ENCODE assay signal across 18 cellular contexts in genomic region chr3:136914739-136915138, GRCh38. TPM values are rescaled to one million over a fixed set of nuclear protein-coding genes. Genes with fewer than 3 reads are reported as not detected.
DNase-seq lines count a peak whose midpoint lies in the region; ATAC-seq and TF ChIP-seq lines count a peak whose summit lies in the region.
"Had no signal": no experiment of that assay in that cellular context is flagged by ENCODE, and none has a peak within 500 bp of the region (broad histone marks: within the 10 kb centered on the region; RNA-seq: fewer than 3 reads in every experiment).

No MANE protein-coding gene starts in this region.

- no peak overlapping the region for H3K4me3 Mint-ChIP-seq in activated naive CD8-positive, alpha-beta T cell
- no peak overlapping the region for H3K4me3 Mint-ChIP-seq in activated naive CD8-positive, alpha-beta T cell treated with anti-CD3 and anti-CD28 coated beads, Interleukin-2, amount 50 U/mL, for 24 hours

- peaks cover 85% of the 10 kb centered on the region for H3K4me1 Mint-ChIP-seq in activated naive CD8-positive, alpha-beta T cell (ENCODE audit: low read depth)
- peaks cover 66% of the 10 kb centered on the region for H3K4me1 Mint-ChIP-seq in activated naive CD8-positive, alpha-beta T cell treated with anti-CD3 and anti-CD28 coated beads, Interleukin-2, amount 50 U/mL, for 24 hours

- H3K4me1 ChIP-seq in breast epithelium, result no peaks in the 10 kb centered on the region
- H3K4me1 ChIP-seq: A549 had no signal

- no peak for TF ChIP-seq CTCF in breast epithelium (IDR thresholded peaks at IDR 0.05)

- no peak for TF ChIP-seq POLR2A in breast epithelium (IDR thresholded peaks at IDR 0.05)

- peak overlapping the region; percentile 8 for H3K27ac Mint-ChIP-seq in activated naive CD8-positive, alpha-beta T cell
- H3K27ac Mint-ChIP-seq in activated naive CD8-positive, alpha-beta T cell treated with anti-CD3 and anti-CD28 coated beads, Interleukin-2, amount 50 U/mL, for 24 hours, result no peak overlapping the region

- no peaks in the 10 kb centered on the region for H3K27me3 Mint-ChIP-seq in activated naive CD8-positive, alpha-beta T cell
- no peaks in the 10 kb centered on the region for H3K27me3 Mint-ChIP-seq in activated naive CD8-positive, alpha-beta T cell treated with anti-CD3 and anti-CD28 coated beads, Interleukin-2, amount 50 U/mL, for 24 hours

- peaks cover 0 to 17% of the 10 kb centered on the region in 2 donors for H3K9me3 ChIP-seq in breast epithelium
- H3K9me3 ChIP-seq: HAP-1 had no signal

- H3K27me3 ChIP-seq in breast epithelium, result no peaks in the 10 kb centered on the region
- H3K27me3 ChIP-seq: MG63 had no signal

- H3K27ac ChIP-seq in breast epithelium, result no peak overlapping the region
- H3K27ac ChIP-seq: A549, C4-2B had no signal

- no peak for ATAC-seq in activated naive CD8-positive, alpha-beta T cell treated with anti-CD3 and anti-CD28 coated beads, Interleukin-2, amount 50 U/mL, for 24 hours
- ATAC-seq in HG02571 (IDR thresholded peaks at IDR 0.05; ENCODE audit: unreplicated experiment), result no peak
- ATAC-seq: A549 had no signal

- intact Hi-C loops in breast epithelium (cut with DNase I; ENCODE audit: low total_unique reads), result no loop called here

- no peaks in the 10 kb centered on the region for H3K9me3 Mint-ChIP-seq in activated naive CD8-positive, alpha-beta T cell (ENCODE audit: low read depth)
- no peaks in the 10 kb centered on the region for H3K9me3 Mint-ChIP-seq in activated naive CD8-positive, alpha-beta T cell treated with anti-CD3 and anti-CD28 coated beads, Interleukin-2, amount 50 U/mL, for 24 hours

- no peak overlapping the region for H3K4me3 ChIP-seq in breast epithelium
- H3K4me3 ChIP-seq: A549, HAP-1, MG63 had no signal

- DNase-seq in activated naive CD8-positive, alpha-beta T cell treated with anti-CD3 and anti-CD28 coated beads, Interleukin-2, amount 50 U/mL, for 24 hours, result no peak
- DNase-seq in NCI-H226 (peak; percentile 5), left kidney (ENCODE audit: low read depth, low spot score) (peak; percentile 18), CD1c-positive myeloid dendritic cell (ENCODE audit: extremely low spot score) (no peak), NCI-H1436 treated with DMSO at 0.1 percent for 48 hours (lab: John Stamatoyannopoulos, UW) (no peak), breast epithelium (ENCODE audit: low spot score in 2 of 2) (no peak)
- DNase-seq: Calu3, DMS79, MG63, NCI-H1417, NCI-H1930, NCI-H524, SHP77 treated with DMSO at 0.1 percent for 48 hours had no signal

- H3K36me3 ChIP-seq in breast epithelium, result no peaks in the 10 kb centered on the region
- H3K36me3 ChIP-seq: HAP-1 had no signal

- H3K36me3 Mint-ChIP-seq in activated naive CD8-positive, alpha-beta T cell, result peaks cover 15% of the 10 kb centered on the region
- H3K36me3 Mint-ChIP-seq in activated naive CD8-positive, alpha-beta T cell treated with anti-CD3 and anti-CD28 coated beads, Interleukin-2, amount 50 U/mL, for 24 hours (ENCODE audit: low read depth), result peaks cover 26% of the 10 kb centered on the region

RNA-seq across cellular contexts. Expression of gene IL20RB, which starts 43.0 kb away (rescaled TPM):
- total RNA-seq in breast epithelium, result 1 to 10 TPM; 1.6 to 2.2 (median 1.6) TPM

RNA-seq across cellular contexts. Expression of gene NCK1, which starts 52.7 kb away (rescaled TPM):
- 10 to 100 TPM; 62.3 to 77.0 (median 75.5) TPM for total RNA-seq in breast epithelium

Comparison
In these comparisons a context has a peak if more than half of its experiments do, and no peak if none do; other contexts are left out.
1. DNase-seq: peak in NCI-H226 (single experiment) and left kidney (single experiment); none in activated naive CD8-positive, alpha-beta T cell treated with anti-CD3 and anti-CD28 coated beads, Interleukin-2, amount 50 U/mL, for 24 hours (single experiment), CD1c-positive myeloid dendritic cell (single experiment), NCI-H1436 treated with DMSO at 0.1 percent for 48 hours (single experiment) and breast epithelium (0 of 2).